Comparison of ENCODE assay signal across 1 cellular context in genomic region chr3:54240-54639, GRCh38.
TF ChIP-seq lines count a peak whose summit lies in the region.

No MANE protein-coding gene starts in this region.

TF ChIP-seq in neural cell, 6 proteins besides CTCF, POLR2A, EP300 and RAD21 (continued from another document):
- no peak for TF ChIP-seq REST (IDR thresholded peaks at IDR 0.05; ENCODE audit: borderline replicate concordance)
- TF ChIP-seq EZH2 (IDR thresholded peaks at IDR 0.05; ENCODE audit: borderline replicate concordance, insufficient read depth, low read length, poor library complexity, severe bottlenecking) = no peak
